In genomic region chr4:139450586-139450985, GRCh38 we compare ENCODE assay signal across 29 cellular contexts.
"Had no signal": no experiment of that assay in that cellular context is flagged by ENCODE, and none has a peak within 500 bp of the region (broad histone marks: within the 10 kb centered on the region; RNA-seq: fewer than 3 reads in every experiment).

No MANE protein-coding gene starts in this region.

- H3K4me2 ChIP-seq: SK-N-SH had no signal

- H3K27ac ChIP-seq: ascending aorta, cardiac muscle cell, SJCRH30 had no signal

- H3K36me3 ChIP-seq: ascending aorta, cardiac muscle cell, SJCRH30 had no signal

- H3K27ac Mint-ChIP-seq: activated B cell treated with CpG ODN at 0.5 μM for 24 hours; activated CD4-positive, alpha-beta memory T cell treated with anti-CD3 and anti-CD28 coated beads, Interleukin-2, amount 10 ng/mL, durations not matched to agents 7 days and 5 days; activated naive CD8-positive, alpha-beta T cell treated with anti-CD3 and anti-CD28 coated beads for 36 hours; T-helper 1 cell treated with Interleukin-12 subunit alpha and Interleukin-12 subunit beta and Interleukin-4 antibody, amounts not matched to agents 30 μg/mL and 1 μg/mL, for 36 hours; T-helper 2 cell treated with Interferon-gamma antibody and Interleukin-4, amounts not matched to agents 5 μg/mL and 100 μg/mL, for 36 hours had no signal

- H3K27me3 Mint-ChIP-seq: activated B cell treated with CpG ODN at 0.5 μM for 24 hours; activated CD4-positive, alpha-beta memory T cell treated with anti-CD3 and anti-CD28 coated beads, Interleukin-2, amount 10 ng/mL, durations not matched to agents 7 days and 5 days; activated CD8-positive, alpha-beta memory T cell treated with anti-CD3 and anti-CD28 coated beads, Interleukin-2, amount 10 ng/mL, durations not matched to agents 7 days and 5 days; activated naive CD8-positive, alpha-beta T cell treated with anti-CD3 and anti-CD28 coated beads for 36 hours; central memory CD8-positive, alpha-beta T cell had no signal

- DNase-seq: activated B cell treated with CpG ODN at 0.5 μM for 24 hours; activated CD4-positive, alpha-beta memory T cell treated with anti-CD3 and anti-CD28 coated beads, Interleukin-2, amount 10 ng/mL, durations not matched to agents 7 days and 5 days; activated CD4-positive, alpha-beta T cell treated with anti-CD3 and anti-CD28 coated beads for 48 hours; activated CD4-positive, CD25-positive, alpha-beta regulatory T cell treated with anti-CD3 and anti-CD28 coated beads, Interleukin-2, amount 50 U/mL, for 72 hours; activated CD8-positive, alpha-beta memory T cell treated with anti-CD3 and anti-CD28 coated beads for 24 hours; activated CD8-positive, alpha-beta memory T cell treated with anti-CD3 and anti-CD28 coated beads, Interleukin-2, amount 10 ng/mL, durations not matched to agents 7 days and 5 days; activated CD8-positive, alpha-beta memory T cell treated with anti-CD3 and anti-CD28 coated beads, Interleukin-2, amount 50 U/mL, for 48 hours; activated effector memory CD4-positive, alpha-beta T cell treated with Interleukin-2 at 50 U/mL for 16 hours; activated naive CD4-positive, alpha-beta T cell treated with anti-CD3 and anti-CD28 coated beads, Interleukin-2, amount 50 U/mL, for 16 hours; activated naive CD8-positive, alpha-beta T cell treated with anti-CD3 and anti-CD28 coated beads for 36 hours; activated T-cell treated with anti-CD3 and anti-CD28 coated beads, Interleukin-2, amount 50 U/mL, for 48 hours; amygdala; NCI-H1092 treated with DMSO at 0.1 percent for 48 hours; NCI-H1417; NCI-H146; NCI-H187; NCI-H2081; NCI-H226; NCI-H446 treated with DMSO at 0.1 percent for 48 hours; NCI-H524 treated with DMSO at 0.1 percent for 48 hours; SHP77; SJCRH30; SK-N-SH had no signal

- H3K4me3 ChIP-seq: ascending aorta, cardiac muscle cell, SJCRH30 had no signal

- H3K9me3 ChIP-seq: ascending aorta, SJCRH30, SK-N-SH had no signal

- H3K9me3 Mint-ChIP-seq: activated B cell treated with CpG ODN at 0.5 μM for 24 hours; activated CD4-positive, alpha-beta memory T cell treated with anti-CD3 and anti-CD28 coated beads, Interleukin-2, amount 10 ng/mL, durations not matched to agents 7 days and 5 days; activated naive CD8-positive, alpha-beta T cell treated with anti-CD3 and anti-CD28 coated beads for 36 hours; central memory CD8-positive, alpha-beta T cell; T-helper 1 cell treated with Interleukin-12 subunit alpha and Interleukin-12 subunit beta and Interleukin-4 antibody, amounts not matched to agents 30 μg/mL and 1 μg/mL, for 36 hours; T-helper 2 cell treated with Interferon-gamma antibody and Interleukin-4, amounts not matched to agents 5 μg/mL and 100 μg/mL, for 36 hours had no signal

- H3K4me3 Mint-ChIP-seq: activated B cell treated with CpG ODN at 0.5 μM for 24 hours; activated CD4-positive, alpha-beta memory T cell treated with anti-CD3 and anti-CD28 coated beads, Interleukin-2, amount 10 ng/mL, durations not matched to agents 7 days and 5 days; activated CD8-positive, alpha-beta memory T cell treated with anti-CD3 and anti-CD28 coated beads, Interleukin-2, amount 10 ng/mL, durations not matched to agents 7 days and 5 days; activated naive CD8-positive, alpha-beta T cell treated with anti-CD3 and anti-CD28 coated beads for 36 hours; central memory CD8-positive, alpha-beta T cell; T-helper 1 cell treated with Interleukin-12 subunit alpha and Interleukin-12 subunit beta and Interleukin-4 antibody, amounts not matched to agents 30 μg/mL and 1 μg/mL, for 36 hours; T-helper 2 cell treated with Interferon-gamma antibody and Interleukin-4, amounts not matched to agents 5 μg/mL and 100 μg/mL, for 36 hours had no signal

- H3K27me3 ChIP-seq: ascending aorta, cardiac muscle cell, SJCRH30 had no signal

- H3K9me2 ChIP-seq: SK-N-SH had no signal

- H3K9ac ChIP-seq: SK-N-SH had no signal

- ATAC-seq: activated CD8-positive, alpha-beta memory T cell treated with anti-CD3 and anti-CD28 coated beads, Interleukin-2, amount 10 ng/mL, durations not matched to agents 7 days and 5 days; Panc1 had no signal
